8 cellular contexts compared by ENCODE assay signal in the genomic region with DNA sequence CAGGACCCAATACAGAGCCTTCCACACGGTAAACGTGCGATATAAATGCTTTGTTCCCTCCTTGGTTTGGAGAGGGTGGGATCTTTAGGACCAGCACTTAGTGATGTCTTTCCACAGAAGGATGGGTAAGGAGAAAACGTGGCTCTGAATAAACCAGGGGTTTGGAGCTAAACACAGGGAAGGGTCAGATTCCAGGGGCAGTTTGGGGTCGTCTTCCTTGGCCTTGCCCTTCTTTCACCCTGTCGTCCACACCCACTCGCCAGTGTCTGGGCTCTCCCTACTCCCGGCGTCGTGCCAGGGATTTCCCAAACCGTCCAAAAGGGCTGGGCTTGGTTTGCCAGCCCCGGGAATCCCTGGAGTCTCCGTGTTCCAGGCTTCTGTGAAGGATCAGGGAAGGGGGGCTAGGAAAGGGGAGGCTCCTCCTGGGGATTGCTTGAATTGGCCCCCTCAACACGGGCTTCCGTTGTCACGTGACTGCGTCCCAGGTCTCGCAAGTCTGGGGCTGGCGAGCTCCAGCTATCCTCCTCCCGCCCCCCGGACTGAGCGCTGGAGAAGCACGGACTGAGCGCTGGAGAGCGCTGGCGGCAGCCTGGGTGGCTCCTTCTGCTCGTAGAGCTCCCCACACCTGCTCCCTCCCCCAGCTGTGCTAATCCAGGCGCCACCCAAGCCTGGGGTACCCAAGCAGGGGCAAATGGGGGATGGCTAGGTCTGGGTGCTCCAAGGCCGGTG. TPM values are rescaled to one million over a fixed set of nuclear protein-coding genes. Genes with fewer than 3 reads are reported as not detected.
DNase-seq lines count a peak whose midpoint lies in the region; ATAC-seq, FAIRE-seq and TF ChIP-seq lines count a peak whose summit lies in the region.

No MANE protein-coding gene starts in this region.

- ATAC-seq in GM18505 (IDR thresholded peaks at IDR 0.05; ENCODE audit: unreplicated experiment) (peak; percentile 6), HG03460 (IDR thresholded peaks at IDR 0.05; ENCODE audit: unreplicated experiment) (peak; percentile 6)

- dilution Hi-C loops in keratinocyte (cut with MboI; ENCODE audit: extremely low pct_ligation_motif_present, low sequenced_read_pairs), result loop anchor here (25.0 kb wide), 1 partner anchor 165 kb away; no protein-coding TSS in a partner anchor

- WGBS in small intestine, 3 donors, result 3 to 9% (median 7%) methylated on average over 28 to 29 of the region's 29 CpGs

- TF ChIP-seq CTCF in BE2C (IDR thresholded peaks at IDR 0.05; ENCODE audit: low read depth, low read length) (no peak), choroid plexus epithelial cell (conservative IDR thresholded peaks at IDR 0.05; ENCODE audit: low read depth, low read length) (no peak), keratinocyte (optimal IDR thresholded peaks at IDR 0.05 in 1 of 3, IDR thresholded peaks at IDR 0.05 in 1 of 3, conservative IDR thresholded peaks at IDR 0.05 in 1 of 3; ENCODE audit: extremely low read depth in 1 of 3, insufficient read depth in 2 of 3, low read length in 3 of 3) (no peak)

- H3K9ac ChIP-seq in keratinocyte (ENCODE audit: control insufficient read depth, extremely low read depth, insufficient read depth, low read length), result peak overlapping the region; percentile 90

- H3K36me3 ChIP-seq in BE2C, result no peaks in the 10 kb centered on the region
- H3K36me3 ChIP-seq in keratinocyte (ENCODE audit: control insufficient read depth in 2 of 2, extremely low read depth in 1 of 2, insufficient read depth in 2 of 2, low read length in 2 of 2), result no peaks in the 10 kb centered on the region
- no peaks in the 10 kb centered on the region for H3K36me3 ChIP-seq in small intestine (ENCODE audit: control insufficient read depth in 2 of 2, insufficient read depth in 2 of 2, low read length in 2 of 2)

- no peak for TF ChIP-seq POLR2A in GM18505 (IDR thresholded peaks at IDR 0.05; ENCODE audit: borderline replicate concordance, extremely low read depth, insufficient read depth, insufficient read length)

- H2AFZ ChIP-seq in keratinocyte (ENCODE audit: control insufficient read depth, low read length), result peak overlapping the region; percentile 52

- no peaks in the 10 kb centered on the region for H4K20me1 ChIP-seq in keratinocyte (ENCODE audit: control insufficient read depth, extremely low read depth, insufficient read depth, low read length)

- H3K9me3 ChIP-seq in BE2C (no peaks in the 10 kb centered on the region), keratinocyte (ENCODE audit: control insufficient read depth, low read depth, low read length) (no peaks in the 10 kb centered on the region), small intestine (ENCODE audit: control insufficient read depth, low read depth) (no peaks in the 10 kb centered on the region)

- no peaks in the 10 kb centered on the region for H3K9me1 ChIP-seq in keratinocyte (ENCODE audit: control insufficient read depth, extremely low read depth, insufficient read depth, low read length)

- DNase-seq in BE2C (peak; percentile 87), choroid plexus epithelial cell (ENCODE audit: low read depth) (peak; percentile 94), keratinocyte (ENCODE audit: low read depth, low spot score) (peak; percentile 19), small intestine (peak; percentile 80), amniotic stem cell (lab: John Stamatoyannopoulos, UW) (no peak)

- H3K4me1 ChIP-seq in BE2C (peaks cover 27% of the 10 kb centered on the region), keratinocyte (ENCODE audit: control insufficient read depth, extremely low read depth, insufficient read depth, low read length) (peaks cover 55% of the 10 kb centered on the region), small intestine (ENCODE audit: control insufficient read depth in 2 of 2, insufficient read depth in 1 of 2, low read depth in 1 of 2, low read length in 1 of 2) (peaks cover 19 to 36% of the 10 kb centered on the region in 2 donors)

- H3K4me2 ChIP-seq in keratinocyte (ENCODE audit: control insufficient read depth, extremely low read depth, insufficient read depth, low read depth, low read length), result peak overlapping the region; percentile 86

- H3K27me3 ChIP-seq in BE2C (no peaks in the 10 kb centered on the region), keratinocyte (ENCODE audit: control insufficient read depth, extremely low read depth, insufficient read depth, low read length) (no peaks in the 10 kb centered on the region), small intestine (ENCODE audit: control insufficient read depth in 2 of 2, insufficient read depth in 2 of 2, low read length in 2 of 2) (no peaks in the 10 kb centered on the region)

- FAIRE-seq in keratinocyte (lab: Jason Lieb, UNC) (no peak), small intestine (lab: Jason Lieb, UNC) (no peak)

- peak overlapping the region; percentile 72 for H3K4me3 ChIP-seq in BE2C (ENCODE audit: low read depth, low read length)
- H3K4me3 ChIP-seq in choroid plexus epithelial cell (ENCODE audit: low read depth, low read length), result peak overlapping the region; percentile 48
- H3K4me3 ChIP-seq in keratinocyte (ENCODE audit: control insufficient read depth in 2 of 3, extremely low read depth in 1 of 3, insufficient read depth in 2 of 3, low read depth in 1 of 3, low read length in 3 of 3), result peak overlapping the region; percentile 33 to 54 (median 34)
- H3K4me3 ChIP-seq in small intestine (ENCODE audit: low read depth in 1 of 2, low read length in 2 of 2), result peak overlapping the region; percentile 10 to 27

- no peaks in the 10 kb centered on the region for H3K79me2 ChIP-seq in keratinocyte (ENCODE audit: control insufficient read depth, insufficient read depth, low read length)

- H3K27ac ChIP-seq in keratinocyte (ENCODE audit: control insufficient read depth, insufficient read depth, low read length) (peak overlapping the region; percentile 97), small intestine (ENCODE audit: low read depth in 1 of 2, low read length in 1 of 2) (peak overlapping the region; percentile 98 to 100)

TF ChIP-seq in PFSK-1, 5 proteins besides CTCF, POLR2A, EP300 and RAD21:
- peak; percentile 35; the same call in 1 of the 2 replicates for TF ChIP-seq TAF1 (IDR thresholded peaks at IDR 0.05; ENCODE audit: borderline replicate concordance, insufficient read depth, low read length)
- TF ChIP-seq POLR2AphosphoS5 (IDR thresholded peaks at IDR 0.05; ENCODE audit: low read depth, low read length), result peak; percentile 32
- no peak for TF ChIP-seq SIN3A (IDR thresholded peaks at IDR 0.05; ENCODE audit: borderline replicate concordance, insufficient read depth, low read length)
- no peak for TF ChIP-seq FOXP2 (optimal IDR thresholded peaks at IDR 0.05; ENCODE audit: borderline replicate concordance, extremely low read depth, extremely low read length, insufficient read depth)

RNA-seq across cellular contexts. Expression of a gene that starts 9.5 kb away (rescaled TPM):
- polyA plus RNA-seq in BE2C (2012; ENCODE audit: insufficient read depth, insufficient read length, low read depth), result 3.1 TPM
- 1.2 TPM for polyA plus RNA-seq in PFSK-1 (2012; ENCODE audit: insufficient read length, low read depth)
- polyA plus RNA-seq in keratinocyte, result 0.34 to 1.7 TPM (median 0.54 TPM) in 3 replicates
- not detected for polyA plus RNA-seq in keratinocyte (2011; ENCODE audit: low read depth)
- 0.43 TPM in 2 replicates for polyA plus RNA-seq in keratinocyte (2011; cell fraction: cytosol; rRNA removed)
- polyA plus RNA-seq in keratinocyte (2011; cell fraction: nucleus; rRNA removed), result 5.5 and 6.0 TPM in 2 replicates
- polyA plus RNA-seq in keratinocyte (2012; ENCODE audit: low replicate concordance), result 0.34 and 0.56 TPM in 2 replicates
- polyA minus RNA-seq in keratinocyte, result 0.49 to 1.3 TPM (median 0.69 TPM) in 3 replicates
- polyA minus RNA-seq in keratinocyte (2011; cell fraction: cytosol; rRNA and poly(A)+ RNA removed), result not detected
- not detected in 2 replicates for polyA minus RNA-seq in keratinocyte (2011; cell fraction: nucleus; rRNA and poly(A)+ RNA removed)
- polyA plus RNA-seq in small intestine, result 1 to 10 TPM in 1 of 3 donors, under 1 TPM in 1, not detected in 1; 0.72 to 2.5 TPM

RNA-seq across cellular contexts. Expression of a gene that starts 38.7 kb away (rescaled TPM):
- 35.2 TPM for polyA plus RNA-seq in BE2C (2012; ENCODE audit: insufficient read depth, insufficient read length, low read depth)
- 19.6 TPM for polyA plus RNA-seq in PFSK-1 (2012; ENCODE audit: insufficient read length, low read depth)
- 48.0 to 88.3 TPM (median 59.0 TPM) in 3 replicates for polyA plus RNA-seq in keratinocyte
- 29.3 TPM for polyA plus RNA-seq in keratinocyte (2011; ENCODE audit: low read depth)
- polyA plus RNA-seq in keratinocyte (2011; cell fraction: cytosol; rRNA removed), result 53.4 and 63.7 TPM in 2 replicates
- 52.6 and 53.1 TPM in 2 replicates for polyA plus RNA-seq in keratinocyte (2011; cell fraction: nucleus; rRNA removed)
- polyA plus RNA-seq in keratinocyte (2012; ENCODE audit: low replicate concordance), result 52.0 and 70.9 TPM in 2 replicates
- 15.1 to 56.8 TPM (median 27.8 TPM) in 3 replicates for polyA minus RNA-seq in keratinocyte
- 22.8 TPM for polyA minus RNA-seq in keratinocyte (2011; cell fraction: cytosol; rRNA and poly(A)+ RNA removed)
- 15.8 and 39.4 TPM in 2 replicates for polyA minus RNA-seq in keratinocyte (2011; cell fraction: nucleus; rRNA and poly(A)+ RNA removed)
- 100 to 1,000 TPM in 2 of 3 donors, 10 to 100 TPM in 1; 62.7 to 150 (median 115) TPM for polyA plus RNA-seq in small intestine

RNA-seq across cellular contexts. Expression of a gene that starts 49.0 kb away (rescaled TPM):
- not detected for polyA plus RNA-seq in BE2C (2012; ENCODE audit: insufficient read depth, insufficient read length, low read depth)
- not detected for polyA plus RNA-seq in PFSK-1 (2012; ENCODE audit: insufficient read length, low read depth)
- polyA plus RNA-seq in keratinocyte (not detected in 3 replicates), small intestine (not detected)
- polyA plus RNA-seq in keratinocyte (2011; ENCODE audit: low read depth), result not detected
- not detected in 2 replicates for polyA plus RNA-seq in keratinocyte (2011; cell fraction: cytosol; rRNA removed)
- not detected in 2 replicates for polyA plus RNA-seq in keratinocyte (2011; cell fraction: nucleus; rRNA removed)
- polyA plus RNA-seq in keratinocyte (2012; ENCODE audit: low replicate concordance), result not detected in 2 replicates
- polyA minus RNA-seq in keratinocyte, result not detected in 3 replicates
- polyA minus RNA-seq in keratinocyte (2011; cell fraction: cytosol; rRNA and poly(A)+ RNA removed), result not detected
- not detected in 2 replicates for polyA minus RNA-seq in keratinocyte (2011; cell fraction: nucleus; rRNA and poly(A)+ RNA removed)

RNA-seq across cellular contexts. Expression of a gene that starts 53.4 kb away (rescaled TPM):
- not detected for polyA plus RNA-seq in BE2C (2012; ENCODE audit: insufficient read depth, insufficient read length, low read depth)
- polyA plus RNA-seq in PFSK-1 (2012; ENCODE audit: insufficient read length, low read depth), result not detected
- not detected in 3 replicates for polyA plus RNA-seq in keratinocyte
- polyA plus RNA-seq in keratinocyte (2011; ENCODE audit: low read depth), result not detected
- not detected in 2 replicates for polyA plus RNA-seq in keratinocyte (2011; cell fraction: cytosol; rRNA removed)
- polyA plus RNA-seq in keratinocyte (2011; cell fraction: nucleus; rRNA removed), result not detected in 2 replicates
- not detected in 2 replicates for polyA plus RNA-seq in keratinocyte (2012; ENCODE audit: low replicate concordance)
- not detected in 3 replicates for polyA minus RNA-seq in keratinocyte
- not detected for polyA minus RNA-seq in keratinocyte (2011; cell fraction: cytosol; rRNA and poly(A)+ RNA removed)
- polyA minus RNA-seq in keratinocyte (2011; cell fraction: nucleus; rRNA and poly(A)+ RNA removed), result not detected in 2 replicates
- not detected for polyA plus RNA-seq in small intestine

Comparison
In these comparisons a context has a peak if more than half of its experiments do, and no peak if none do; other contexts are left out.
1. H3K4me3 ChIP-seq: peak in every context shown above with its lines; median percentile 72 in BE2C; 48 in choroid plexus epithelial cell; 34 in keratinocyte; 18 in small intestine.